In the genomic region with DNA sequence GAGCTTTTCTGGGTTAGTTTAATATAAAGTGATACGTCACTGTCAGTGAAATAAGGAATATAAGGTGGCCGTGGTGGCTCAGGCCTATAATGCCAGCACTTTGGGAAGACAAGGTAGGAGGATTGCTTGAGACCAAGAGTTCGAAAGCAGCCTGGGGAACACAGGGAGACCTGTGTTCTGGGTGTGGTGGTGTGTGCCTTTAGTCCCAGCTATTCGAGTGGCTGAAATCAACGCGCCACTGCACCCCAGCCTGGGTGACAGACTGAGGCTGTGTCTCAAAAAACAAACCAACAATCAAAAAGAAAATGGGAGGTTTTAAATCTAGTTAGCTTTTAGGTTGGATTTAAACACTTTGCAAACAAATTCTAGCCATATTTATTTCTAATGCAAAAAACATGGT, we compare ENCODE assay signal across 27 cellular contexts.
"Had no signal": no experiment of that assay in that cellular context is flagged by ENCODE, and none has a peak within 500 bp of the region (broad histone marks: within the 10 kb centered on the region; RNA-seq: fewer than 3 reads in every experiment).

No MANE protein-coding gene starts in this region.

- H3K9me3 Mint-ChIP-seq: activated CD4-positive, alpha-beta memory T cell treated with anti-CD3 and anti-CD28 coated beads for 36 hours; activated CD4-positive, alpha-beta T cell treated with anti-CD3 and anti-CD28 coated beads, Interleukin-2, amount 10 ng/mL, durations not matched to agents 7 days and 5 days; activated naive CD4-positive, alpha-beta T cell treated with anti-CD3 and anti-CD28 coated beads, Interleukin-2, amount 10 ng/mL, durations not matched to agents 7 days and 5 days; activated naive CD8-positive, alpha-beta T cell treated with anti-CD3 and anti-CD28 coated beads for 36 hours; activated T-cell treated with anti-CD3 and anti-CD28 coated beads, Interleukin-2, amount 50 U/mL, for 72 hours; activated T-helper 2 cell treated with anti-CD3 and anti-CD28 coated beads, Interferon-gamma antibody, Interleukin-2, Interleukin-4, amounts not matched to agents 10 μg/mL and 5 μg/mL and 100 μg/mL, durations not matched to agents 14 hours and 24 hours and 36 hours; T-cell had no signal

- H3K4me3 Mint-ChIP-seq: activated CD4-positive, alpha-beta memory T cell treated with anti-CD3 and anti-CD28 coated beads for 36 hours; activated CD4-positive, alpha-beta T cell treated with anti-CD3 and anti-CD28 coated beads, Interleukin-2, amount 10 ng/mL, durations not matched to agents 7 days and 5 days; activated naive CD4-positive, alpha-beta T cell treated with anti-CD3 and anti-CD28 coated beads, Interleukin-2, amount 10 ng/mL, durations not matched to agents 7 days and 5 days; activated naive CD8-positive, alpha-beta T cell treated with anti-CD3 and anti-CD28 coated beads for 36 hours; activated T-cell treated with anti-CD3 and anti-CD28 coated beads, Interleukin-2, amount 50 U/mL, for 72 hours; T-cell had no signal

- ATAC-seq: activated T-cell treated with anti-CD3 and anti-CD28 coated beads, Interleukin-2, amount 50 U/mL, for 72 hours; Panc1; Right ventricle myocardium inferior; T-cell had no signal

- DNase-seq: activated CD4-positive, alpha-beta memory T cell treated with anti-CD3 and anti-CD28 coated beads for 36 hours; activated CD4-positive, alpha-beta T cell treated with anti-CD3 and anti-CD28 coated beads, Interleukin-2, amount 10 ng/mL, durations not matched to agents 7 days and 5 days; activated CD4-positive, CD25-positive, alpha-beta regulatory T cell; activated CD8-positive, alpha-beta memory T cell treated with anti-CD3 and anti-CD28 coated beads, Interleukin-2, amount 50 U/mL, for 4 hours; activated gamma-delta T cell treated with Interleukin-2 at 50 U/mL for 16 hours; activated naive CD4-positive, alpha-beta T cell treated with anti-CD3 and anti-CD28 coated beads, Interleukin-2, amount 10 ng/mL, durations not matched to agents 7 days and 5 days; activated naive CD8-positive, alpha-beta T cell treated with anti-CD3 and anti-CD28 coated beads for 36 hours; activated T-cell treated with anti-CD3 and anti-CD28 coated beads, Interleukin-2, amount 50 U/mL, for 72 hours; brain microvascular endothelial cell; cerebellar nuclear complex; Karpas-422; MM.1S; NCI-H1105; NCI-H1436; NCI-H1694 treated with DMSO at 0.1 percent for 48 hours; NCI-H2029 treated with DMSO at 0.1 percent for 48 hours; NCI-H446; NCI-H526; NCI-H774; RPMI8226; T-cell; T-helper 2 cell; T1000 had no signal

- H3K4me3 ChIP-seq: SK-N-MC had no signal

- H3K27ac ChIP-seq: brain microvascular endothelial cell had no signal

- H3K36me3 ChIP-seq: brain microvascular endothelial cell had no signal

- H3K27ac Mint-ChIP-seq: activated CD4-positive, alpha-beta memory T cell treated with anti-CD3 and anti-CD28 coated beads for 36 hours; activated CD4-positive, alpha-beta T cell treated with anti-CD3 and anti-CD28 coated beads, Interleukin-2, amount 10 ng/mL, durations not matched to agents 7 days and 5 days; activated naive CD4-positive, alpha-beta T cell treated with anti-CD3 and anti-CD28 coated beads, Interleukin-2, amount 10 ng/mL, durations not matched to agents 7 days and 5 days; activated naive CD8-positive, alpha-beta T cell treated with anti-CD3 and anti-CD28 coated beads for 36 hours; activated T-cell treated with anti-CD3 and anti-CD28 coated beads, Interleukin-2, amount 50 U/mL, for 72 hours; activated T-helper 2 cell treated with anti-CD3 and anti-CD28 coated beads, Interferon-gamma antibody, Interleukin-2, Interleukin-4, amounts not matched to agents 10 μg/mL and 5 μg/mL and 100 μg/mL, durations not matched to agents 14 hours and 24 hours and 36 hours had no signal

- H3K36me3 Mint-ChIP-seq: activated CD4-positive, alpha-beta memory T cell treated with anti-CD3 and anti-CD28 coated beads for 36 hours; T-cell had no signal

- H3K27me3 Mint-ChIP-seq: activated CD4-positive, alpha-beta memory T cell treated with anti-CD3 and anti-CD28 coated beads for 36 hours; activated CD4-positive, alpha-beta T cell treated with anti-CD3 and anti-CD28 coated beads, Interleukin-2, amount 10 ng/mL, durations not matched to agents 7 days and 5 days; activated naive CD4-positive, alpha-beta T cell treated with anti-CD3 and anti-CD28 coated beads, Interleukin-2, amount 10 ng/mL, durations not matched to agents 7 days and 5 days; activated naive CD8-positive, alpha-beta T cell treated with anti-CD3 and anti-CD28 coated beads for 36 hours; T-cell had no signal

- H3K27me3 ChIP-seq: brain microvascular endothelial cell had no signal
